Comparison of ENCODE assay signal across 1 cellular context in the genomic region with DNA sequence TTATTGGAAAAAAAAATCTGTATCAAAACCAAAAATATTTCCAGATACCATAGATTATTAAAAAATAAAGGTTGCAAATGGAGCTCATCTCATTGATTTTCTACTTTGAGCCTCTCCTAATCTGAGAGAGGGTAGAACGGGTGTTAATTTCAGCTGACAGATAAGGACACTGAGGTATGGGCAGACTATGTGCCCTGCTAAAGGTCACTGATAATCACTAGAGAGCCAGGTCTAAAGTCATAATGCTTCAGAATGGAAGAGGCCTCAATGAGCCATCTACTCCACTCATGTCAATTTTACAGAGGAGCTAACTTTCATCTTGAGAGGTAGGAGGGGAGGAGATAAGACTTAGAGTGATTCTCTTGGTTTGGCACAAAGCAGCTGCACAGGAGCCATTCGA.
TF ChIP-seq lines count a peak whose summit lies in the region.

No MANE protein-coding gene starts in this region.

TF ChIP-seq in endothelial cell of umbilical vein, 7 proteins besides CTCF, POLR2A, EP300 and RAD21:
- no peak for TF ChIP-seq JUN (IDR thresholded peaks at IDR 0.05; ENCODE audit: borderline replicate concordance, insufficient read depth, insufficient read length, low read depth)
- no peak for TF ChIP-seq MYC (IDR thresholded peaks at IDR 0.05; ENCODE audit: low read depth, low read length)
- no peak for TF ChIP-seq POLR2AphosphoS5 (IDR thresholded peaks at IDR 0.05; ENCODE audit: insufficient read depth, low read depth, low read length)
- TF ChIP-seq EZH2 (IDR thresholded peaks at IDR 0.05; ENCODE audit: borderline replicate concordance, low read depth, low read length, severe bottlenecking): no peak
- no peak for TF ChIP-seq GATA2 (IDR thresholded peaks at IDR 0.05; ENCODE audit: insufficient read depth, insufficient read length, low read depth, low read length)
- TF ChIP-seq, protein P1, sequence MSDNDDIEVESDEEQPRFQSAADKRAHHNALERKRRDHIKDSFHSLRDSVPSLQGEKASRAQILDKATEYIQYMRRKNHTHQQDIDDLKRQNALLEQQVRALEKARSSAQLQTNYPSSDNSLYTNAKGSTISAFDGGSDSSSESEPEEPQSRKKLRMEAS (IDR thresholded peaks at IDR 0.05; ENCODE audit: insufficient read depth, insufficient read length): no peak
- no peak for TF ChIP-seq FOS (IDR thresholded peaks at IDR 0.05; ENCODE audit: borderline replicate concordance, insufficient read depth, low read length)
TF ChIP-seq in endothelial cell of umbilical vein: peak in this region for 0.
